In the genomic region with DNA sequence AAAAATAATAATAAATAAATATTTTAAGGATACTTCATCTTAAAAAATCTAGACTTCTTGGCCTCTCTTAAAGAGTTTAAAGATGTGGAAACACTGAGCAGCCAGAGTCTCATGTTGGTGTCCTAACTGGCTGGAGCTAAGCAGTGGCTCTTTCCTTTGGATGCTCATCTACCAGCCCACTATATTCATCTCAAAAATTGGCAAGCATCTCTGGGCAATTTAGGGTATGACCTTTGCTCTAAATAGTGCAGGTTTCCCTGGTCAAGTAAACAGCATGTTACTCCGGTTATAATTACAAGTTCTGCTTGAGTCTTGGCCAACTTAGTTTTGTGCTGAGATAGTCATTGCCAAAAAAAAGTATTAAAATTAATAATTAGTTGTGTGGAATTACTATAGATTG, we compare ENCODE assay signal across 18 cellular contexts.
"Had no signal": no experiment of that assay in that cellular context is flagged by ENCODE, and none has a peak within 500 bp of the region (broad histone marks: within the 10 kb centered on the region; RNA-seq: fewer than 3 reads in every experiment).

No MANE protein-coding gene starts in this region.

- H3K36me3 ChIP-seq: neutrophil, thoracic aorta had no signal

- DNase-seq: cerebellar nuclear complex; cortex of kidney; effector memory CD8-positive, alpha-beta T cell; erythroblast; esophagus squamous epithelium; kidney; mucosa of descending colon; naive B cell; spleen; stimulated activated CD4-positive, alpha-beta T cell treated with anti-CD3 and anti-CD28 coated beads, Interleukin-4, amount 100 ng/mL, for 4 hours; upper lobe of left lung had no signal

- H3K27ac ChIP-seq: esophagus squamous epithelium, neutrophil, parathyroid adenoma, skin epidermis, spleen, thoracic aorta, tibial nerve, upper lobe of left lung had no signal

- H3K27me3 ChIP-seq: esophagus squamous epithelium, neutrophil, spleen, tibial nerve, upper lobe of left lung had no signal

- H3K9me3 ChIP-seq: esophagus squamous epithelium, mucosa of descending colon, neutrophil, thoracic aorta, tibial nerve, upper lobe of left lung had no signal

- H3K4me3 ChIP-seq: esophagus squamous epithelium, mucosa of descending colon, skin epidermis, spleen, thoracic aorta, tibial nerve, upper lobe of left lung had no signal

- H3K4me1 ChIP-seq: esophagus squamous epithelium, parathyroid adenoma, upper lobe of left lung had no signal

- ATAC-seq: effector memory CD8-positive, alpha-beta T cell; mucosa of descending colon; natural killer cell treated with Interleukin-12 subunit alpha and Interleukin-12 subunit beta and Interleukin-15 and Interleukin-18, amount 100 ng/mL, for 72 hours; stimulated activated memory B cell treated with anti-CD40 and anti-IgM and Interleukin-4, amounts not matched to agents 10 μg/mL and 1 μg/mL and 100 μg/mL, for 72 hours had no signal
